20 cellular contexts compared by ENCODE assay signal in genomic region chr9:2059131-2059929, GRCh38. TPM values are rescaled to one million over a fixed set of nuclear protein-coding genes. Genes with fewer than 3 reads are reported as not detected.
DNase-seq lines count a peak whose midpoint lies in the region; ATAC-seq, FAIRE-seq and TF ChIP-seq lines count a peak whose summit lies in the region.
"Had no signal": no experiment of that assay in that cellular context is flagged by ENCODE, and none has a peak within 500 bp of the region (broad histone marks: within the 10 kb centered on the region; RNA-seq: fewer than 3 reads in every experiment).

No MANE protein-coding gene starts in this region.

- no peaks in the 10 kb centered on the region for H3K9me3 Mint-ChIP-seq in activated naive CD4-positive, alpha-beta T cell treated with anti-CD3 and anti-CD28 coated beads, Interleukin-2, amount 50 U/mL, for 24 hours
- H3K9me3 Mint-ChIP-seq in activated naive CD4-positive, alpha-beta T cell treated with anti-CD3 and anti-CD28 coated beads for 36 hours, result no peaks in the 10 kb centered on the region
- H3K9me3 Mint-ChIP-seq in activated CD4-positive, alpha-beta T cell treated with anti-CD3 and anti-CD28 coated beads, Interleukin-2, amount 10 ng/mL, durations not matched to agents 24 days and 14 days, result no peaks in the 10 kb centered on the region
- H3K9me3 Mint-ChIP-seq: stimulated activated naive CD8-positive, alpha-beta T cell treated with anti-CD3 and anti-CD28 coated beads, Interleukin-15, amount 100 ng/mL, for 72 hours had no signal

- H3K27me3 Mint-ChIP-seq in activated naive CD4-positive, alpha-beta T cell treated with anti-CD3 and anti-CD28 coated beads, Interleukin-2, amount 50 U/mL, for 24 hours, result no peaks in the 10 kb centered on the region
- H3K27me3 Mint-ChIP-seq in activated naive CD4-positive, alpha-beta T cell treated with anti-CD3 and anti-CD28 coated beads for 36 hours (ENCODE audit: low read depth), result no peaks in the 10 kb centered on the region
- H3K27me3 Mint-ChIP-seq in activated CD4-positive, alpha-beta T cell treated with anti-CD3 and anti-CD28 coated beads, Interleukin-2, amount 10 ng/mL, durations not matched to agents 24 days and 14 days, result no peaks in the 10 kb centered on the region
- H3K27me3 Mint-ChIP-seq: stimulated activated naive CD8-positive, alpha-beta T cell treated with anti-CD3 and anti-CD28 coated beads, Interleukin-15, amount 100 ng/mL, for 72 hours had no signal

- peak overlapping the region; percentile 30 for H3K27ac Mint-ChIP-seq in activated naive CD4-positive, alpha-beta T cell treated with anti-CD3 and anti-CD28 coated beads, Interleukin-2, amount 50 U/mL, for 24 hours
- H3K27ac Mint-ChIP-seq in activated naive CD4-positive, alpha-beta T cell treated with anti-CD3 and anti-CD28 coated beads for 36 hours, result no peak overlapping the region
- H3K27ac Mint-ChIP-seq in activated CD4-positive, alpha-beta T cell treated with anti-CD3 and anti-CD28 coated beads, Interleukin-2, amount 10 ng/mL, durations not matched to agents 24 days and 14 days, result no peak overlapping the region
- H3K27ac Mint-ChIP-seq: stimulated activated naive CD8-positive, alpha-beta T cell treated with anti-CD3 and anti-CD28 coated beads, Interleukin-15, amount 100 ng/mL, for 72 hours had no signal

- DNase-seq in activated naive CD4-positive, alpha-beta T cell treated with anti-CD3 and anti-CD28 coated beads for 36 hours, result no peak
- DNase-seq in kidney tubule cell (ENCODE audit: low spot score) (peak; percentile 11), SHP77 (lab: John Stamatoyannopoulos, UW) (no peak), cortex of kidney (lab: John Stamatoyannopoulos, UW) (no peak), GM19239 (ENCODE audit: insufficient read length, low spot score) (no peak)
- no peak for DNase-seq in activated CD4-positive, alpha-beta T cell treated with anti-CD3 and anti-CD28 coated beads, Interleukin-2, amount 10 ng/mL, durations not matched to agents 24 days and 14 days
- DNase-seq: activated CD4-positive, alpha-beta T cell treated with anti-CD3 and anti-CD28 coated beads, Interleukin-2, amount 50 U/mL, for 4 hours; activated naive CD4-positive, alpha-beta T cell treated with anti-CD3 and anti-CD28 coated beads, Interleukin-2, amount 50 U/mL, for 16 hours; brain microvascular endothelial cell; C1 segment of cervical spinal cord; heart right ventricle; KBM-7; lower lobe of right lung; NCI-H2029; ovary; stimulated activated naive CD8-positive, alpha-beta T cell treated with anti-CD3 and anti-CD28 coated beads, Interleukin-15, amount 100 ng/mL, for 72 hours; upper lobe of right lung had no signal

- ATAC-seq in SK-N-SH treated with all-trans-retinoic acid at 6 μM for 48 hours, result peak; percentile 87
- ATAC-seq: heart right ventricle; lower lobe of right lung; stimulated activated naive CD8-positive, alpha-beta T cell treated with anti-CD3 and anti-CD28 coated beads, Interleukin-15, amount 100 ng/mL, for 72 hours; upper lobe of right lung had no signal

- intact Hi-C loops in activated naive CD4-positive, alpha-beta T cell treated with anti-CD3 and anti-CD28 coated beads for 36 hours (cut with micrococcal nuclease), result no loop called here
- intact Hi-C loops in activated CD4-positive, alpha-beta T cell treated with anti-CD3 and anti-CD28 coated beads, Interleukin-2, amount 10 ng/mL, durations not matched to agents 24 days and 14 days (cut with micrococcal nuclease), result no loop called here

- peaks cover 36% of the 10 kb centered on the region for H3K4me1 Mint-ChIP-seq in activated naive CD4-positive, alpha-beta T cell treated with anti-CD3 and anti-CD28 coated beads, Interleukin-2, amount 50 U/mL, for 24 hours
- H3K4me1 Mint-ChIP-seq in activated naive CD4-positive, alpha-beta T cell treated with anti-CD3 and anti-CD28 coated beads for 36 hours (ENCODE audit: low read depth), result peaks cover 23% of the 10 kb centered on the region
- peaks cover 11% of the 10 kb centered on the region for H3K4me1 Mint-ChIP-seq in activated CD4-positive, alpha-beta T cell treated with anti-CD3 and anti-CD28 coated beads, Interleukin-2, amount 10 ng/mL, durations not matched to agents 24 days and 14 days

- H3K36me3 Mint-ChIP-seq in activated naive CD4-positive, alpha-beta T cell treated with anti-CD3 and anti-CD28 coated beads, Interleukin-2, amount 50 U/mL, for 24 hours, result peaks cover 28% of the 10 kb centered on the region
- H3K36me3 Mint-ChIP-seq in activated naive CD4-positive, alpha-beta T cell treated with anti-CD3 and anti-CD28 coated beads for 36 hours (ENCODE audit: low read depth), result peaks cover 23% of the 10 kb centered on the region
- H3K36me3 Mint-ChIP-seq in activated CD4-positive, alpha-beta T cell treated with anti-CD3 and anti-CD28 coated beads, Interleukin-2, amount 10 ng/mL, durations not matched to agents 24 days and 14 days (ENCODE audit: low read depth), result peaks cover 61% of the 10 kb centered on the region

- no peak for FAIRE-seq in GM19239 (lab: Jason Lieb, UNC)
- FAIRE-seq: TTC549 had no signal

- CTCF ChIA-PET in activated naive CD4-positive, alpha-beta T cell treated with anti-CD3 and anti-CD28 coated beads for 36 hours (lab: Charles Lee), result no interaction called here

- H3K4me3 Mint-ChIP-seq in activated naive CD4-positive, alpha-beta T cell treated with anti-CD3 and anti-CD28 coated beads, Interleukin-2, amount 50 U/mL, for 24 hours, result no peak overlapping the region
- no peak overlapping the region for H3K4me3 Mint-ChIP-seq in activated naive CD4-positive, alpha-beta T cell treated with anti-CD3 and anti-CD28 coated beads for 36 hours
- no peak overlapping the region for H3K4me3 Mint-ChIP-seq in activated CD4-positive, alpha-beta T cell treated with anti-CD3 and anti-CD28 coated beads, Interleukin-2, amount 10 ng/mL, durations not matched to agents 24 days and 14 days
- H3K4me3 Mint-ChIP-seq: stimulated activated naive CD8-positive, alpha-beta T cell treated with anti-CD3 and anti-CD28 coated beads, Interleukin-15, amount 100 ng/mL, for 72 hours had no signal

TF ChIP-seq in SK-N-SH treated with all-trans-retinoic acid at 6 μM for 48 hours, 23 proteins besides CTCF, POLR2A, EP300 and RAD21:
- TF ChIP-seq ISL1 (CRISPR knock-in tag; IDR thresholded peaks at IDR 0.05) (0 out of 2 replicates have a peak, but pooled peaks have one; percentile 20), ZNF565 (CRISPR knock-in tag; conservative IDR thresholded peaks at IDR 0.05; ENCODE audit: low read depth) (no peak), CSRNP3 (CRISPR knock-in tag; IDR thresholded peaks at IDR 0.05) (no peak)

RNA-seq across cellular contexts. Expression of gene SMARCA2, which starts 44.2 kb away (rescaled TPM):
- 10 to 100 TPM; 87.8 to 89.9 TPM for total RNA-seq in activated naive CD4-positive, alpha-beta T cell treated with anti-CD3 and anti-CD28 coated beads for 36 hours
- total RNA-seq in activated CD4-positive, alpha-beta T cell treated with anti-CD3 and anti-CD28 coated beads, Interleukin-2, amount 10 ng/mL, durations not matched to agents 24 days and 14 days, result 91.4 and 100.0 TPM in 2 replicates
